Comparison of ENCODE assay signal across 18 cellular contexts in the genomic region with DNA sequence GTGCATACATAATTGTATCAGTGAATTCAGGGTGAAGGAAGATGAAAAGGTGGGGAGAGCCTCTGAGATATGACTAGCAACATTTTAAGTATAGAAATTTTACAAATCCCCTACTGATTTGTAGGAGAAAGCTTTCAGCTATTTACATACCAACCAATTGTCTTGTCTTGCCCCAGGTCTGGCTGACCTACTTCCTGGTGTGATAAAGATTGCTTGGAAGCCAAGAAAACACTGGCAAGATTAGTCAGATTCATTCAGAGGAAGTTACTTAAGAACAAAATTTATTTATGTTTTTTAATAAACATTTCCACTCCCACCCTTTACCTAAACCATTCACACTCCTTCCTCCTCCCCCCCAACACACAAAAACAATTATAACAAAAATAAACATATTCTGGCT. TPM values are rescaled to one million over a fixed set of nuclear protein-coding genes. Genes with fewer than 3 reads are reported as not detected.
A peak's percentile ranks its signal among the peaks of the same experiment; 100 is the strongest.
DNase-seq lines count a peak whose midpoint lies in the region; ATAC-seq and TF ChIP-seq lines count a peak whose summit lies in the region.
"Had no signal": no experiment of that assay in that cellular context is flagged by ENCODE, and none has a peak within 500 bp of the region (broad histone marks: within the 10 kb centered on the region; RNA-seq: fewer than 3 reads in every experiment).

No MANE protein-coding gene starts in this region.

- H3K36me3 ChIP-seq in A673 (ENCODE audit: insufficient read depth, low read length, poor library complexity, severe bottlenecking), result no peaks in the 10 kb centered on the region
- H3K36me3 ChIP-seq: left ventricle myocardium inferior, vagina had no signal

- H3K4me3 ChIP-seq in A673 (ENCODE audit: low read depth, low read length, poor library complexity, severe bottlenecking), result no peak overlapping the region
- H3K4me3 ChIP-seq: left ventricle myocardium inferior, vagina had no signal

- intact Hi-C loops in A673 (cut with micrococcal nuclease; ENCODE audit: unreplicated experiment), result no loop called here

- ATAC-seq in HG03135 (IDR thresholded peaks at IDR 0.05; ENCODE audit: unreplicated experiment), result no peak
- ATAC-seq: sciatic nerve had no signal

- POLR2A ChIA-PET in A673 (lab: Charles Lee; ENCODE audit: low non-redundant PET), result no interaction called here

- no peaks in the 10 kb centered on the region for H3K4me1 ChIP-seq in A673 (ENCODE audit: insufficient read depth, low read length, poor library complexity, severe bottlenecking)
- H3K4me1 ChIP-seq: left ventricle myocardium inferior, vagina had no signal

- BruUV-seq in A673 (replicated peaks; lab: Mats Ljungman, UMichigan), result no TSS peak

- CTCF ChIA-PET in A673 (lab: Charles Lee), result no interaction called here

- H3K9me3 ChIP-seq in A673 (ENCODE audit: low read depth, low read length, poor library complexity, severe bottlenecking), result no peaks in the 10 kb centered on the region
- H3K9me3 ChIP-seq: vagina had no signal

- H3K27ac ChIP-seq in A673 (ENCODE audit: low read depth, low read length, poor library complexity, severe bottlenecking), result no peak overlapping the region
- H3K27ac ChIP-seq: left ventricle myocardium inferior, vagina had no signal

- H3K27me3 ChIP-seq in A673 (replicated peaks; ENCODE audit: insufficient read depth, low read depth, low read length, poor library complexity), result no peaks in the 10 kb centered on the region
- H3K27me3 ChIP-seq: vagina had no signal

- no peak for TF ChIP-seq CTCF in A673 (conservative IDR thresholded peaks at IDR 0.05; ENCODE audit: low read depth, low read length)

- DNase-seq in EH (ENCODE audit: low read depth) (peak; percentile 33), MV-4-11 (lab: John Stamatoyannopoulos, UW) (peak; percentile 24), dermis blood vessel endothelial cell (peak; percentile 73), kidney glomerular epithelial cell (lab: John Stamatoyannopoulos, UW) (peak; percentile 7), SIG-M5 (lab: John Stamatoyannopoulos, UW) (no peak), A673 (ENCODE audit: low spot score) (no peak)
- no peak for DNase-seq in stimulated activated CD8-positive, alpha-beta memory T cell treated with anti-CD3 and anti-CD28 coated beads, Interleukin-4, amount 100 ng/mL, for 48 hours
- DNase-seq: activated naive CD4-positive, alpha-beta T cell; Caco-2; left ventricle myocardium inferior; NCI-H1092 treated with DMSO at 0.1 percent for 48 hours; NCI-H2107; NCI-H82; nucleus accumbens had no signal

RNA-seq across cellular contexts. Expression of a gene that starts 17.5 kb away (rescaled TPM):
- total RNA-seq in dermis blood vessel endothelial cell, result 15.0 and 17.2 TPM in 2 replicates
- total RNA-seq in A673 (2021), result 4.3 and 5.8 TPM in 2 replicates
- total RNA-seq: G401 had no signal

Comparison
In these comparisons a context has a peak if more than half of its experiments do, and no peak if none do; other contexts are left out.
1. DNase-seq: peak in EH (single experiment), MV-4-11 (single experiment), dermis blood vessel endothelial cell (single experiment) and kidney glomerular epithelial cell (single experiment); none in SIG-M5 (single experiment), A673 (single experiment) and stimulated activated CD8-positive, alpha-beta memory T cell treated with anti-CD3 and anti-CD28 coated beads, Interleukin-4, amount 100 ng/mL, for 48 hours (single experiment).